In genomic region chr4:38132140-38132673, GRCh38 we compare ENCODE assay signal across 9 cellular contexts.
DNase-seq lines count a peak whose midpoint lies in the region; ATAC-seq and TF ChIP-seq lines count a peak whose summit lies in the region.
"Had no signal": no experiment of that assay in that cellular context is flagged by ENCODE, and none has a peak within 500 bp of the region (broad histone marks: within the 10 kb centered on the region; RNA-seq: fewer than 3 reads in every experiment).

No MANE protein-coding gene starts in this region.

- ATAC-seq in GM19351 (IDR thresholded peaks at IDR 0.05; ENCODE audit: unreplicated experiment) (peak; percentile 58), HG03457 (IDR thresholded peaks at IDR 0.05; ENCODE audit: unreplicated experiment) (peak; percentile 78)
- ATAC-seq in activated CD8-positive, alpha-beta T cell treated with anti-CD3 and anti-CD28 coated beads, Interleukin-2, amount 10 ng/mL, durations not matched to agents 7 days and 5 days = peak; percentile 81
- ATAC-seq in stimulated activated naive B cell treated with anti-CD40 and anti-IgM and Interleukin-4, amounts not matched to agents 10 μg/mL and 1 μg/mL and 100 μg/mL, for 72 hours (replicated peaks) = peak; percentile 90 to 91

- H3K27ac Mint-ChIP-seq in activated CD8-positive, alpha-beta T cell treated with anti-CD3 and anti-CD28 coated beads, Interleukin-2, amount 10 ng/mL, durations not matched to agents 7 days and 5 days = peak overlapping the region; percentile 85
- H3K27ac Mint-ChIP-seq in endothelial cell (ENCODE audit: unreplicated experiment) = peak overlapping the region; percentile 91
- peak overlapping the region; percentile 93 to 98 (median 95) for H3K27ac Mint-ChIP-seq in nephron
- peak overlapping the region; percentile 85 for H3K27ac Mint-ChIP-seq in stimulated activated naive B cell treated with anti-CD40 and anti-IgM and Interleukin-4, amounts not matched to agents 10 μg/mL and 1 μg/mL and 100 μg/mL, for 72 hours

- H3K9me3 Mint-ChIP-seq in activated CD8-positive, alpha-beta T cell treated with anti-CD3 and anti-CD28 coated beads, Interleukin-2, amount 10 ng/mL, durations not matched to agents 7 days and 5 days (ENCODE audit: insufficient read depth) = no peaks in the 10 kb centered on the region
- no peaks in the 10 kb centered on the region for H3K9me3 Mint-ChIP-seq in endothelial cell (ENCODE audit: unreplicated experiment)
- H3K9me3 Mint-ChIP-seq in nephron = no peaks in the 10 kb centered on the region
- H3K9me3 Mint-ChIP-seq in stimulated activated naive B cell treated with anti-CD40 and anti-IgM and Interleukin-4, amounts not matched to agents 10 μg/mL and 1 μg/mL and 100 μg/mL, for 72 hours = no peaks in the 10 kb centered on the region

- peak overlapping the region; percentile 51 for H3K4me3 Mint-ChIP-seq in activated CD8-positive, alpha-beta T cell treated with anti-CD3 and anti-CD28 coated beads, Interleukin-2, amount 10 ng/mL, durations not matched to agents 7 days and 5 days
- no peak overlapping the region for H3K4me3 Mint-ChIP-seq in endothelial cell (ENCODE audit: unreplicated experiment)
- H3K4me3 Mint-ChIP-seq in nephron = peak overlapping the region in 2 of 3 experiments; percentile 2 to 59
- H3K4me3 Mint-ChIP-seq in stimulated activated naive B cell treated with anti-CD40 and anti-IgM and Interleukin-4, amounts not matched to agents 10 μg/mL and 1 μg/mL and 100 μg/mL, for 72 hours = peak overlapping the region; percentile 34 to 52

- DNase-seq in A673 (ENCODE audit: low spot score) (peak; percentile 36), endothelial cell (ENCODE audit: low spot score) (peak; percentile 23), NCI-H1436 treated with DMSO at 0.1 percent for 48 hours (lab: John Stamatoyannopoulos, UW) (no peak)
- peak; percentile 83 for DNase-seq in activated CD8-positive, alpha-beta T cell treated with anti-CD3 and anti-CD28 coated beads, Interleukin-2, amount 10 ng/mL, durations not matched to agents 7 days and 5 days
- DNase-seq in stimulated activated naive B cell treated with anti-CD40 and anti-IgM and Interleukin-4, amounts not matched to agents 10 μg/mL and 1 μg/mL and 100 μg/mL, for 72 hours = peak; percentile 72

- H3K36me3 Mint-ChIP-seq in activated CD8-positive, alpha-beta T cell treated with anti-CD3 and anti-CD28 coated beads, Interleukin-2, amount 10 ng/mL, durations not matched to agents 7 days and 5 days (ENCODE audit: low read depth) = peaks cover 78% of the 10 kb centered on the region
- H3K36me3 Mint-ChIP-seq in endothelial cell (ENCODE audit: low read depth, unreplicated experiment) (peaks cover 26% of the 10 kb centered on the region), nephron (ENCODE audit: low read depth) (peaks cover 48% of the 10 kb centered on the region)
- peaks cover 47 to 73% of the 10 kb centered on the region in 2 donors for H3K36me3 Mint-ChIP-seq in stimulated activated naive B cell treated with anti-CD40 and anti-IgM and Interleukin-4, amounts not matched to agents 10 μg/mL and 1 μg/mL and 100 μg/mL, for 72 hours

- intact Hi-C loops in A673 (cut with micrococcal nuclease; ENCODE audit: unreplicated experiment) = no loop called here

- POLR2A ChIA-PET in A673 (lab: Charles Lee; ENCODE audit: low non-redundant PET) = no interaction called here
- POLR2A ChIA-PET in activated CD8-positive, alpha-beta T cell treated with anti-CD3 and anti-CD28 coated beads, Interleukin-2, amount 10 ng/mL, durations not matched to agents 7 days and 5 days (lab: Charles Lee) = interaction anchor here (1.0 to 1.8 kb wide), 4 partner anchors 13 to 186 kb away, joined by 3 to 5 read pairs (median 3); no protein-coding TSS in a partner anchor

- no peak overlapping the region for H3K27ac ChIP-seq in A673 (ENCODE audit: low read depth, low read length, poor library complexity, severe bottlenecking)
- H3K27ac ChIP-seq: C4-2B had no signal

- no peaks in the 10 kb centered on the region for H3K27me3 ChIP-seq in A673 (replicated peaks; ENCODE audit: insufficient read depth, low read depth, low read length, poor library complexity)

- no peak overlapping the region for H3K4me3 ChIP-seq in A673 (ENCODE audit: low read depth, low read length, poor library complexity, severe bottlenecking)

- H3K27me3 Mint-ChIP-seq in activated CD8-positive, alpha-beta T cell treated with anti-CD3 and anti-CD28 coated beads, Interleukin-2, amount 10 ng/mL, durations not matched to agents 7 days and 5 days (ENCODE audit: low read depth) = no peaks in the 10 kb centered on the region
- H3K27me3 Mint-ChIP-seq in endothelial cell (ENCODE audit: unreplicated experiment) (peaks cover 5% of the 10 kb centered on the region), nephron (ENCODE audit: low read depth) (no peaks in the 10 kb centered on the region)
- no peaks in the 10 kb centered on the region for H3K27me3 Mint-ChIP-seq in stimulated activated naive B cell treated with anti-CD40 and anti-IgM and Interleukin-4, amounts not matched to agents 10 μg/mL and 1 μg/mL and 100 μg/mL, for 72 hours

- no peak for TF ChIP-seq CTCF in A673 (conservative IDR thresholded peaks at IDR 0.05; ENCODE audit: low read depth, low read length)
- no peak for TF ChIP-seq CTCF in endothelial cell (IDR thresholded peaks at IDR 0.05; ENCODE audit: unreplicated experiment)
- TF ChIP-seq CTCF in nephron (IDR thresholded peaks at IDR 0.05; ENCODE audit: unreplicated experiment in 3 of 3) = no peak

- H3K4me1 Mint-ChIP-seq in activated CD8-positive, alpha-beta T cell treated with anti-CD3 and anti-CD28 coated beads, Interleukin-2, amount 10 ng/mL, durations not matched to agents 7 days and 5 days (ENCODE audit: low read depth) = peaks cover 63% of the 10 kb centered on the region
- H3K4me1 Mint-ChIP-seq in endothelial cell (ENCODE audit: unreplicated experiment) = peaks cover 21% of the 10 kb centered on the region
- peaks cover 70% of the 10 kb centered on the region for H3K4me1 Mint-ChIP-seq in nephron
- H3K4me1 Mint-ChIP-seq in stimulated activated naive B cell treated with anti-CD40 and anti-IgM and Interleukin-4, amounts not matched to agents 10 μg/mL and 1 μg/mL and 100 μg/mL, for 72 hours = peaks cover 29 to 49% of the 10 kb centered on the region in 2 donors

- no peaks in the 10 kb centered on the region for H3K4me1 ChIP-seq in A673 (ENCODE audit: insufficient read depth, low read length, poor library complexity, severe bottlenecking)

- no TSS peak for BruUV-seq in A673 (replicated peaks; lab: Mats Ljungman, UMichigan)

- CTCF ChIA-PET in A673 (lab: Charles Lee) = no interaction called here
- CTCF ChIA-PET in activated CD8-positive, alpha-beta T cell treated with anti-CD3 and anti-CD28 coated beads, Interleukin-2, amount 10 ng/mL, durations not matched to agents 7 days and 5 days (lab: Charles Lee) = interaction anchor here (0.8 to 3.0 kb wide), 14 partner anchors 12 to 728 kb away, joined by 3 to 14 read pairs (median 6); no protein-coding TSS in a partner anchor

- no peaks in the 10 kb centered on the region for H3K9me3 ChIP-seq in A673 (ENCODE audit: low read depth, low read length, poor library complexity, severe bottlenecking)

- no peaks in the 10 kb centered on the region for H3K36me3 ChIP-seq in A673 (ENCODE audit: insufficient read depth, low read length, poor library complexity, severe bottlenecking)
